Comparison of ENCODE assay signal across 8 cellular contexts in genomic region chr5:57178238-57178637, GRCh38. TPM values are rescaled to one million over a fixed set of nuclear protein-coding genes. Genes with fewer than 3 reads are reported as not detected.
DNase-seq lines count a peak whose midpoint lies in the region; ATAC-seq and TF ChIP-seq lines count a peak whose summit lies in the region.
"Not testable (repeated sequence)": the region's sequence is repeated elsewhere in the genome, so short reads cannot be mapped to it uniquely, and the experiment has no call there.

No MANE protein-coding gene starts in this region.

- peaks cover 45% of the 10 kb centered on the region for H3K4me1 Mint-ChIP-seq in activated CD8-positive, alpha-beta memory T cell treated with anti-CD3 and anti-CD28 coated beads, Interleukin-2, amount 10 ng/mL, durations not matched to agents 7 days and 5 days
- peaks cover 61% of the 10 kb centered on the region for H3K4me1 Mint-ChIP-seq in central memory CD8-positive, alpha-beta T cell

- H3K9ac ChIP-seq in NT2/D1 (ENCODE audit: insufficient read length, low read depth) = not testable (repeated sequence)

- peaks cover 64% of the 10 kb centered on the region for H3K36me3 Mint-ChIP-seq in activated CD8-positive, alpha-beta memory T cell treated with anti-CD3 and anti-CD28 coated beads, Interleukin-2, amount 10 ng/mL, durations not matched to agents 7 days and 5 days
- peaks cover 54% of the 10 kb centered on the region for H3K36me3 Mint-ChIP-seq in central memory CD8-positive, alpha-beta T cell (ENCODE audit: insufficient read depth)

- H3K36me3 ChIP-seq in GM06990 (ENCODE audit: control insufficient read depth, insufficient read depth, low read length); upper lobe of right lung: not testable (repeated sequence)
- peaks cover 28% of the 10 kb centered on the region for H3K36me3 ChIP-seq in NT2/D1 (ENCODE audit: insufficient read depth, insufficient read length, low read length)

- H3K27me3 ChIP-seq in GM06990 (replicated peaks; ENCODE audit: control insufficient read depth, insufficient read depth, low read length); NT2/D1 (ENCODE audit: insufficient read depth, insufficient read length); foreskin keratinocyte; mononuclear cell (ENCODE audit: insufficient read depth, low read length); upper lobe of right lung: not testable (repeated sequence)

- H3K27ac ChIP-seq in foreskin keratinocyte = peak overlapping the region; percentile 35
- H3K27ac ChIP-seq in upper lobe of right lung = not testable (repeated sequence)

- TF ChIP-seq CTCF in GM06990 (IDR thresholded peaks at IDR 0.05; ENCODE audit: insufficient read depth, low read length, poor library complexity, severe bottlenecking); foreskin keratinocyte (conservative IDR thresholded peaks at IDR 0.05); retinal pigment epithelial cell (conservative IDR thresholded peaks at IDR 0.05; ENCODE audit: low read depth, low read length); upper lobe of right lung (IDR thresholded peaks at IDR 0.05): not testable (repeated sequence)

- H3K9me3 ChIP-seq in NT2/D1 (ENCODE audit: insufficient read depth, low read length); mononuclear cell (ENCODE audit: low read depth, low read length); upper lobe of right lung: not testable (repeated sequence)

- CTCF ChIA-PET in activated CD8-positive, alpha-beta memory T cell treated with anti-CD3 and anti-CD28 coated beads, Interleukin-2, amount 10 ng/mL, durations not matched to agents 7 days and 5 days (lab: Charles Lee) = not testable (repeated sequence)

- peak overlapping the region; percentile 94 for H3K4me3 Mint-ChIP-seq in activated CD8-positive, alpha-beta memory T cell treated with anti-CD3 and anti-CD28 coated beads, Interleukin-2, amount 10 ng/mL, durations not matched to agents 7 days and 5 days
- H3K4me3 Mint-ChIP-seq in central memory CD8-positive, alpha-beta T cell = peak overlapping the region; percentile 91

- not testable (repeated sequence) for ATAC-seq in activated CD8-positive, alpha-beta memory T cell treated with anti-CD3 and anti-CD28 coated beads, Interleukin-2, amount 10 ng/mL, durations not matched to agents 7 days and 5 days; central memory CD8-positive, alpha-beta T cell (replicated peaks; ENCODE audit: extremely low read depth, poor library complexity, severe bottlenecking); foreskin keratinocyte; upper lobe of right lung

- H3K9me3 Mint-ChIP-seq in activated CD8-positive, alpha-beta memory T cell treated with anti-CD3 and anti-CD28 coated beads, Interleukin-2, amount 10 ng/mL, durations not matched to agents 7 days and 5 days (ENCODE audit: low read depth); central memory CD8-positive, alpha-beta T cell: not testable (repeated sequence)

- intact Hi-C loops in upper lobe of right lung (cut with DNase I) = not testable (repeated sequence)

- not testable (repeated sequence) for DNase-seq in GM06990 (ENCODE audit: extremely low read depth, insufficient read length); NT2/D1 (ENCODE audit: low read depth, low spot score); activated CD8-positive, alpha-beta memory T cell treated with anti-CD3 and anti-CD28 coated beads, Interleukin-2, amount 10 ng/mL, durations not matched to agents 7 days and 5 days; central memory CD8-positive, alpha-beta T cell (ENCODE audit: low spot score in 2 of 2); foreskin keratinocyte; retinal pigment epithelial cell (ENCODE audit: low read depth); upper lobe of right lung

- peak overlapping the region; percentile 32 for H3K27ac Mint-ChIP-seq in activated CD8-positive, alpha-beta memory T cell treated with anti-CD3 and anti-CD28 coated beads, Interleukin-2, amount 10 ng/mL, durations not matched to agents 7 days and 5 days
- peak overlapping the region; percentile 56 for H3K27ac Mint-ChIP-seq in central memory CD8-positive, alpha-beta T cell (ENCODE audit: low read depth)

- H3K4me1 ChIP-seq in NT2/D1 (ENCODE audit: insufficient read depth, insufficient read length) = not testable (repeated sequence)
- H3K4me1 ChIP-seq in foreskin keratinocyte (peaks cover 18% of the 10 kb centered on the region), mononuclear cell (ENCODE audit: insufficient read depth, low read length) (peaks cover 76% of the 10 kb centered on the region), upper lobe of right lung (peaks cover 54% of the 10 kb centered on the region)

- H3K4me3 ChIP-seq in GM06990 (replicated peaks; ENCODE audit: low read depth, low read length) = peak overlapping the region; percentile 99
- peak overlapping the region; percentile 18 for H3K4me3 ChIP-seq in NT2/D1 (ENCODE audit: insufficient read length, low read depth)
- H3K4me3 ChIP-seq in mononuclear cell (ENCODE audit: low read length) = peak overlapping the region; percentile 27
- peak overlapping the region; percentile 5 for H3K4me3 ChIP-seq in retinal pigment epithelial cell (ENCODE audit: low read length)
- H3K4me3 ChIP-seq in upper lobe of right lung = peak overlapping the region; percentile 64

- not testable (repeated sequence) for H3K27me3 Mint-ChIP-seq in activated CD8-positive, alpha-beta memory T cell treated with anti-CD3 and anti-CD28 coated beads, Interleukin-2, amount 10 ng/mL, durations not matched to agents 7 days and 5 days; central memory CD8-positive, alpha-beta T cell

RNA-seq across cellular contexts. Expression of gene GPBP1, which starts 4.4 kb away (rescaled TPM):
- 100 to 1,000 TPM in 1 of 2 experiments, 10 to 100 TPM in 1; 95.0 to 101 TPM for total RNA-seq in activated CD8-positive, alpha-beta memory T cell treated with anti-CD3 and anti-CD28 coated beads, Interleukin-2, amount 10 ng/mL, durations not matched to agents 7 days and 5 days
- total RNA-seq in foreskin keratinocyte = 49.5 and 53.5 TPM in 2 replicates
- polyA plus RNA-seq in foreskin keratinocyte = 24.7 and 30.2 TPM in 2 replicates
- total RNA-seq in mononuclear cell = 218 TPM
- total RNA-seq in upper lobe of right lung = 63.0 TPM

Comparison
In these comparisons a context has a peak if more than half of its experiments do, and no peak if none do; other contexts are left out.
1. H3K4me3 ChIP-seq: peak in every context shown above with its lines; median percentile 99 in GM06990; 64 in upper lobe of right lung; 27 in mononuclear cell; 18 in NT2/D1; 5 in retinal pigment epithelial cell.